2 cellular contexts compared by ENCODE assay signal in genomic region chr14:50676814-50677516, GRCh38.
TF ChIP-seq lines count a peak whose summit lies in the region.

No MANE protein-coding gene starts in this region.

TF ChIP-seq in GM23338, 12 proteins besides CTCF, POLR2A, EP300 and RAD21 (continued from another document):
- TF ChIP-seq ZNF462 (CRISPR knock-in tag; IDR thresholded peaks at IDR 0.05) (no peak), REST (IDR thresholded peaks at IDR 0.05; ENCODE audit: unreplicated experiment) (no peak), JUNB (IDR thresholded peaks at IDR 0.05; ENCODE audit: unreplicated experiment) (no peak), POLR2AphosphoS5 (IDR thresholded peaks at IDR 0.05; ENCODE audit: low read depth) (no peak), ETS1 (IDR thresholded peaks at IDR 0.05) (no peak), NANOG (IDR thresholded peaks at IDR 0.05; ENCODE audit: borderline replicate concordance) (no peak), EZH2 (IDR thresholded peaks at IDR 0.05; ENCODE audit: low read depth, unreplicated experiment) (no peak), ZNF114 (CRISPR knock-in tag; IDR thresholded peaks at IDR 0.05) (no peak), ZNF331 (CRISPR knock-in tag; IDR thresholded peaks at IDR 0.05; ENCODE audit: low read depth) (no peak), STAT1 (IDR thresholded peaks at IDR 0.05; ENCODE audit: unreplicated experiment) (no peak)

TF ChIP-seq in SK-N-SH treated with all-trans-retinoic acid at 6 μM for 48 hours, 23 proteins besides CTCF, POLR2A, EP300 and RAD21 (continued from another document):
- no peak for TF ChIP-seq POU6F1 (CRISPR knock-in tag; IDR thresholded peaks at IDR 0.05; ENCODE audit: borderline replicate concordance, low read depth)
- no peak for TF ChIP-seq PPARA (CRISPR knock-in tag; IDR thresholded peaks at IDR 0.05; ENCODE audit: borderline replicate concordance)
- TF ChIP-seq GLIS3 (CRISPR knock-in tag; IDR thresholded peaks at IDR 0.05), result no peak
- TF ChIP-seq SNAI2 (CRISPR knock-in tag; IDR thresholded peaks at IDR 0.05), result no peak
- no peak for TF ChIP-seq ZNF8 (CRISPR knock-in tag; IDR thresholded peaks at IDR 0.05)
- TF ChIP-seq ZC3H10 (CRISPR knock-in tag; IDR thresholded peaks at IDR 0.05), result no peak
- no peak for TF ChIP-seq ZNF70 (CRISPR knock-in tag; IDR thresholded peaks at IDR 0.05)
